ENCODE assay signal across 19 cellular contexts in the genomic region with DNA sequence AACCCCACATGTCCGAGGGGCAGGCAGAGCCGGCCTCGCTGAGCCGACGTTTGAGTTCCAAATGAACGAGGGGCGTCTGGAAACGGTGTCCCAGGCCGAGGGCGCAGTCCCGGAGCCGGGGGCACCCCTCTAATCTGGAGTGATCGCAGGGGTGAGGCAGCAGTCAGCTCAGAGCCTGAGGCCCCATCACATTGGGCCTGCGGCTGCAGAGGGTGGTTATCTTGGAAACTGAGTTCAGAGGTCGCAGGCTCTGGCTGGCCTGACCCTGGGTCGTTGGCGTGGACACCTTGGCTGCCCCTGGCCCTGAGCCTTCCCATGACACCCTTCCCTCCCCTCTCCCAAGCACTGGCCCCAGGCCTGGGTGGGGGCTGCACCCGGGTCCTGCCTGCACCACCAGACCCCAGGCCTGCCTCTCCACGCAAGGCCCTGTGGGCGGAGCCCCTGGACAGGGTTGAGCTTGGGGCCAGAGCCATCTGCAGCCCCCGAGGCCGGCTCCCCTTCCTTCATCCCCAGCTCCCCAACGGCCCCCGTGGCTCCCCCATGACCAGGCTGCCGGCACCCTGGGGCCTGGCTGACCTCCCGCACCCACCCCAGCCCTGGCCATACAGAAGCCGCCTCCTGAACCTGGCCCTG. TPM values are rescaled to one million over a fixed set of nuclear protein-coding genes. Genes with fewer than 3 reads are reported as not detected.
DNase-seq lines count a peak whose midpoint lies in the region; ATAC-seq, FAIRE-seq and TF ChIP-seq lines count a peak whose summit lies in the region.
"Had no signal": no experiment of that assay in that cellular context is flagged by ENCODE, and none has a peak within 500 bp of the region (broad histone marks: within the 10 kb centered on the region; RNA-seq: fewer than 3 reads in every experiment).

No MANE protein-coding gene starts in this region.

- H3K14ac ChIP-seq in neuronal stem cell (ENCODE audit: low read length) = no peak overlapping the region

- H3K4ac ChIP-seq in neuronal stem cell (ENCODE audit: low read length) = no peak overlapping the region

- H3K36me3 Mint-ChIP-seq in WTC11 = no peaks in the 10 kb centered on the region

- peak overlapping the region; percentile 40 for H2AK5ac ChIP-seq in neuronal stem cell (ENCODE audit: low read depth, low read length)

- no peaks in the 10 kb centered on the region for H3K4me1 Mint-ChIP-seq in WTC11

- peak overlapping the region; percentile 65 for H3K18ac ChIP-seq in neuronal stem cell (ENCODE audit: low read length)

- H3K4me3 Mint-ChIP-seq in WTC11 = no peak overlapping the region

- H3K4me1 ChIP-seq in NT2/D1 (ENCODE audit: insufficient read depth, insufficient read length) (peaks cover 10% of the 10 kb centered on the region), HepG2 (ENCODE audit: insufficient read depth, low read length) (peaks cover 42% of the 10 kb centered on the region), neuronal stem cell (ENCODE audit: control insufficient read depth in 2 of 2, insufficient read depth in 1 of 2, low read depth in 1 of 2, low read length in 2 of 2) (no peaks in the 10 kb centered on the region)
- H3K4me1 ChIP-seq: HAP-1 had no signal

- in situ Hi-C loops in HepG2 (cut with HindIII; ENCODE audit: extremely low pct_ligation_motif_present, low pct_unique_long_range_greater_than_20kb) = no loop called here

- H2BK15ac ChIP-seq in neuronal stem cell (ENCODE audit: low read length) = no peak overlapping the region

- H2BK5ac ChIP-seq in neuronal stem cell (ENCODE audit: low read length) = peak overlapping the region; percentile 48

- intact Hi-C loops in HepG2 (cut with micrococcal nuclease; ENCODE audit: unreplicated experiment) = no loop called here

- no peak overlapping the region for H4K8ac ChIP-seq in neuronal stem cell (ENCODE audit: low read depth, low read length)

- no peaks in the 10 kb centered on the region for H3K27me3 ChIP-seq in NT2/D1 (ENCODE audit: insufficient read depth, insufficient read length)
- H3K27me3 ChIP-seq in HepG2 (ENCODE audit: control insufficient read depth in 1 of 2, insufficient read depth in 2 of 2, low read length in 2 of 2) = no peaks in the 10 kb centered on the region
- H3K27me3 ChIP-seq in neuronal stem cell (ENCODE audit: control insufficient read depth in 3 of 3, insufficient read depth in 3 of 3, low read depth in 1 of 3, low read length in 3 of 3) = no peaks in the 10 kb centered on the region

- peaks cover 4% of the 10 kb centered on the region for H3K79me1 ChIP-seq in neuronal stem cell (ENCODE audit: low read depth, low read length)

- H2AFZ ChIP-seq in HepG2 (ENCODE audit: low read length) (no peak overlapping the region), neuronal stem cell (ENCODE audit: low read length) (no peak overlapping the region)

- BruUV-seq in HepG2 (replicated peaks; lab: Mats Ljungman, UMichigan) = no TSS peak

- H3K4me2 ChIP-seq in HepG2 (ENCODE audit: low read depth, low read length) (no peak overlapping the region), neuronal stem cell (ENCODE audit: insufficient read depth, low read length, poor library complexity, severe bottlenecking) (no peak overlapping the region)

- no peak for TF ChIP-seq POLR2A in HepG2 (IDR thresholded peaks at IDR 0.05; ENCODE audit: insufficient read depth in 1 of 2, low read depth in 2 of 2, low read length in 2 of 2)

- TF ChIP-seq EP300 in HepG2 (IDR thresholded peaks at IDR 0.05; ENCODE audit: low read depth in 2 of 2, low read length in 2 of 2) = no peak
- TF ChIP-seq EP300 in HepG2 (CRISPR knock-in tag; IDR thresholded peaks at IDR 0.05; ENCODE audit: borderline replicate concordance) = no peak

- peak overlapping the region; percentile 2 for H3K23ac ChIP-seq in neuronal stem cell (ENCODE audit: low read depth, low read length, poor library complexity)

- H3K79me2 ChIP-seq in HepG2 (ENCODE audit: insufficient read depth, low read length) = no peaks in the 10 kb centered on the region

- H3K9ac ChIP-seq in NT2/D1 (ENCODE audit: insufficient read length, low read depth) = peak overlapping the region; percentile 11
- H3K9ac ChIP-seq in HepG2 (ENCODE audit: insufficient read depth, low read depth, low read length) = no peak overlapping the region
- peak overlapping the region; percentile 44 for H3K9ac ChIP-seq in neuronal stem cell (ENCODE audit: low read depth, low read length, poor library complexity)

- H4K91ac ChIP-seq in neuronal stem cell (ENCODE audit: low read depth, low read length, poor library complexity) = no peak overlapping the region

- TF ChIP-seq CTCF in WTC11 (IDR thresholded peaks at IDR 0.05) (no peak), HepG2 (CRISPR knock-in tag; IDR thresholded peaks at IDR 0.05) (0 out of 2 replicates have a peak, but pooled peaks have one; percentile 11)

- no peaks in the 10 kb centered on the region for H3K27me3 Mint-ChIP-seq in WTC11 (ENCODE audit: low read depth)
- H3K27me3 Mint-ChIP-seq: CD4-positive, alpha-beta memory T cell had no signal

- no peaks in the 10 kb centered on the region for H3K9me3 ChIP-seq in NT2/D1 (ENCODE audit: insufficient read depth, low read length)
- no peaks in the 10 kb centered on the region for H3K9me3 ChIP-seq in HepG2 (ENCODE audit: low read length)
- no peaks in the 10 kb centered on the region for H3K9me3 ChIP-seq in neuronal stem cell (replicated peaks in 1 of 2; ENCODE audit: control insufficient read depth in 2 of 2, insufficient read depth in 1 of 2, low read depth in 1 of 2, low read length in 2 of 2)
- H3K9me3 ChIP-seq: HAP-1 had no signal

- H3K4me3 ChIP-seq in NT2/D1 (ENCODE audit: insufficient read length, low read depth) (no peak overlapping the region), HepG2 (replicated peaks in 1 of 3; ENCODE audit: insufficient read depth in 1 of 3, low read depth in 2 of 3, low read length in 3 of 3) (no peak overlapping the region), neuronal stem cell (ENCODE audit: low read length in 2 of 2) (no peak overlapping the region)
- H3K4me3 ChIP-seq: HAP-1, SK-N-MC had no signal

- FAIRE-seq in HepG2 (lab: Jason Lieb, UNC) = no peak
- FAIRE-seq: HTR-8/SVneo had no signal

- 0 out of 2 replicates have a peak overlapping the region, but pooled peaks have one; percentile 41 for H3K27ac Mint-ChIP-seq in WTC11

- H2BK120ac ChIP-seq in neuronal stem cell (ENCODE audit: low read depth, low read length) = no peak overlapping the region

- H3K36me3 ChIP-seq in NT2/D1 (ENCODE audit: insufficient read depth, insufficient read length, low read length) (peaks cover 8% of the 10 kb centered on the region), HepG2 (replicated peaks in 1 of 2; ENCODE audit: control insufficient read depth in 1 of 2, insufficient read depth in 2 of 2, low read length in 2 of 2) (peaks cover 3 to 9% of the 10 kb centered on the region in 2 experiments; a peak in 3 of 5 replicates), neuronal stem cell (replicated peaks in 1 of 2; ENCODE audit: control insufficient read depth in 2 of 2, insufficient read depth in 2 of 2, low read length in 2 of 2) (no peaks in the 10 kb centered on the region)
- H3K36me3 ChIP-seq: HAP-1 had no signal

- 82% methylated on average over 16 of the region's 27 CpGs for WGBS in HepG2 (ENCODE audit: low lambda C conversion rate)
- WGBS in neuronal stem cell (ENCODE audit: extremely low coverage in 2 of 2, insufficient read length in 2 of 2, insufficient replicate concordance in 1 of 2), 2 donors = no CpG with 5 or more reads among the region's 27 CpGs

- ATAC-seq in WTC11 (no peak), HepG2 (no peak), HG02973 (IDR thresholded peaks at IDR 0.05; ENCODE audit: unreplicated experiment) (no peak), GM19035 (IDR thresholded peaks at IDR 0.05; ENCODE audit: unreplicated experiment) (no peak)

- no peak overlapping the region for H2BK12ac ChIP-seq in neuronal stem cell (ENCODE audit: low read length)

- H3K9me3 Mint-ChIP-seq in WTC11 = no peaks in the 10 kb centered on the region

- DNase-seq in NT2/D1 (ENCODE audit: low read depth, low spot score) (no peak), WTC11 (ENCODE audit: low spot score) (no peak), HepG2 (ENCODE audit: low spot score) (no peak), neuronal stem cell (ENCODE audit: low spot score) (no peak), NCI-H82 treated with DMSO at 0.1 percent for 48 hours (lab: John Stamatoyannopoulos, UW; ENCODE audit: unreplicated experiment) (no peak)
- DNase-seq: ACHN; AML-193; CD4-positive, alpha-beta memory T cell; DMS79 treated with DMSO at 0.1 percent for 48 hours; NCI-H1436; NCI-H2029 treated with DMSO at 0.1 percent for 48 hours; NCI-H510A; NCI-H774 had no signal

- CTCF ChIA-PET in WTC11 (lab: Charles Lee) = interaction anchor here (1.1 kb wide), 1 partner anchor 130 kb away, joined by 3 read pairs; no protein-coding TSS in a partner anchor
- CTCF ChIA-PET in HepG2 (lab: Yijun Ruan, JAX; ENCODE audit: low intra/inter-chr PET ratio, low total read pairs) = no interaction called here

- TF ChIP-seq RAD21 in HepG2 (CRISPR knock-in tag; IDR thresholded peaks at IDR 0.05) = no peak

- H3K27ac ChIP-seq in HepG2 (ENCODE audit: extremely low read length, insufficient read depth, low read length) (peak overlapping the region; percentile 7), neuronal stem cell (replicated peaks; ENCODE audit: low read length) (no peak overlapping the region)
- H3K27ac ChIP-seq: HL-60, SK-N-MC had no signal

- 0 out of 2 replicates have a peak, but pooled peaks cover 3% of the 10 kb centered on the region for H4K20me1 ChIP-seq in HepG2 (ENCODE audit: insufficient read depth, low read length)

- POLR2A ChIA-PET in WTC11 (lab: Charles Lee) (no interaction called here), HepG2 (lab: Yijun Ruan, JAX) (interaction anchor here (1.4 kb wide), 1 partner anchor 10 kb away, joined by 5 read pairs; no protein-coding TSS in a partner anchor)

RNA-seq across cellular contexts. Expression of a gene that starts 45.6 kb away (rescaled TPM):
- total RNA-seq in WTC11 (2021) = 8.1 to 9.3 TPM (median 8.5 TPM) in 3 replicates
- 3.4 and 3.8 TPM in 2 replicates for total RNA-seq in HepG2 (2016; rRNA removed; fragmentation: Illumina TruSeq; extraction: Trizol)
- 0.81 and 2.1 TPM in 2 replicates for total RNA-seq in HepG2 (2016; cell fraction: cytosol; rRNA removed; fragmentation: Illumina TruSeq; extraction: Trizol; ENCODE audit: low read depth)
- 3.4 and 3.9 TPM in 2 replicates for total RNA-seq in HepG2 (2016; cell fraction: insoluble cytoplasmic fraction; rRNA removed; fragmentation: Illumina TruSeq; extraction: Trizol)
- 3.4 and 4.3 TPM in 2 replicates for total RNA-seq in HepG2 (2016; cell fraction: membrane; rRNA removed; fragmentation: Illumina TruSeq; extraction: Trizol)
- 3.4 and 6.6 TPM in 2 replicates for total RNA-seq in HepG2 (2016; cell fraction: nucleus; rRNA removed; fragmentation: Illumina TruSeq; extraction: Trizol)
- 1.3 and 1.7 TPM in 2 replicates for polyA plus RNA-seq in HepG2 (2011; rRNA removed)
- polyA plus RNA-seq in HepG2 (2011; cell fraction: cytosol; rRNA removed) = 0.79 and 1.3 TPM in 2 replicates
- 7.1 and 7.6 TPM in 2 replicates for polyA plus RNA-seq in HepG2 (2011; cell fraction: nucleus; rRNA removed)
- polyA plus RNA-seq in HepG2 (2012) = 7.2 and 7.6 TPM in 2 replicates
- polyA plus RNA-seq in HepG2 (2016; cell fraction: cytosol; fragmentation: Illumina TruSeq; extraction: Trizol; ENCODE audit: low read depth) = 1.2 TPM in 2 replicates
- 3.7 and 8.7 TPM in 2 replicates for polyA plus RNA-seq in HepG2 (2016; cell fraction: insoluble cytoplasmic fraction; fragmentation: Illumina TruSeq; extraction: Trizol; ENCODE audit: low read depth)
- polyA plus RNA-seq in HepG2 (2016; cell fraction: membrane; fragmentation: Illumina TruSeq; extraction: Trizol; ENCODE audit: low read depth) = 2.7 and 4.8 TPM in 2 replicates
- polyA plus RNA-seq in HepG2 (2016; cell fraction: nucleus; fragmentation: Illumina TruSeq; extraction: Trizol; ENCODE audit: insufficient read depth, low read depth) = 14.0 and 14.3 TPM in 2 replicates
- polyA minus RNA-seq in HepG2 (2011; rRNA and poly(A)+ RNA removed; ENCODE audit: low replicate concordance) = 0.98 and 4.2 TPM in 2 replicates
- polyA minus RNA-seq in HepG2 (2011; cell fraction: cytosol; rRNA and poly(A)+ RNA removed) = 2.7 and 6.6 TPM in 2 replicates
- 5.0 and 7.5 TPM in 2 replicates for polyA minus RNA-seq in HepG2 (2011; cell fraction: nucleus; rRNA and poly(A)+ RNA removed)
- 3.8 TPM for polyA plus RNA-seq in neuronal stem cell (2013, experiment 1 of 2)
- polyA plus RNA-seq in neuronal stem cell (2013, experiment 2 of 2) = 4.0 TPM
